ENCODE assay signal across 19 cellular contexts in genomic region chr7:108138911-108139310, GRCh38. TPM values are rescaled to one million over a fixed set of nuclear protein-coding genes. Genes with fewer than 3 reads are reported as not detected.
"Had no signal": no experiment of that assay in that cellular context is flagged by ENCODE, and none has a peak within 500 bp of the region (broad histone marks: within the 10 kb centered on the region; RNA-seq: fewer than 3 reads in every experiment).

No MANE protein-coding gene starts in this region.

- H3K4me3 ChIP-seq: dorsolateral prefrontal cortex, lower lobe of right lung, right atrium auricular region, tibial nerve, vagina had no signal

- H3K36me3 ChIP-seq: brain microvascular endothelial cell, lower lobe of right lung, right atrium auricular region, tibial nerve, vagina had no signal

- H3K4me3 Mint-ChIP-seq: activated CD4-positive, alpha-beta T cell treated with anti-CD3 and anti-CD28 coated beads, Interleukin-2, amount 10 ng/mL, durations not matched to agents 7 days and 5 days; naive thymus-derived CD4-positive, alpha-beta T cell; stimulated activated memory B cell treated with anti-CD40 and anti-IgM and Interleukin-4, amounts not matched to agents 10 μg/mL and 1 μg/mL and 100 μg/mL, for 72 hours; T-helper 1 cell treated with Interleukin-12 subunit alpha and Interleukin-12 subunit beta and Interleukin-4 antibody, amounts not matched to agents 30 μg/mL and 1 μg/mL, for 36 hours; WTC11 had no signal

- DNase-seq: activated CD4-positive, alpha-beta T cell treated with anti-CD3 and anti-CD28 coated beads, Interleukin-2, amount 10 ng/mL, durations not matched to agents 7 days and 5 days; activated CD8-positive, alpha-beta memory T cell treated with anti-CD3 and anti-CD28 coated beads for 24 hours; activated naive CD4-positive, alpha-beta T cell treated with anti-CD3 and anti-CD28 coated beads, Interleukin-2, amount 50 U/mL, for 16 hours; brain microvascular endothelial cell; cerebellar nuclear complex; dorsolateral prefrontal cortex; hypothalamus; lower lobe of right lung; midbrain; naive thymus-derived CD4-positive, alpha-beta T cell; small intestine had no signal

- H3K27me3 ChIP-seq: brain microvascular endothelial cell, dorsolateral prefrontal cortex, right atrium auricular region, tibial nerve, vagina had no signal

- H3K36me3 Mint-ChIP-seq: stimulated activated memory B cell treated with anti-CD40 and anti-IgM and Interleukin-4, amounts not matched to agents 10 μg/mL and 1 μg/mL and 100 μg/mL, for 72 hours had no signal

- H3K9me3 ChIP-seq: lower lobe of right lung, right atrium auricular region, tibial nerve, vagina had no signal

- ATAC-seq: esophagus mucosa; lower lobe of right lung; naive thymus-derived CD4-positive, alpha-beta T cell; stimulated activated memory B cell treated with anti-CD40 and anti-IgM and Interleukin-4, amounts not matched to agents 10 μg/mL and 1 μg/mL and 100 μg/mL, for 72 hours; WTC11 had no signal

- H3K27ac ChIP-seq: brain microvascular endothelial cell, dorsolateral prefrontal cortex, lower lobe of right lung, right atrium auricular region, tibial nerve, vagina had no signal

- H3K27ac Mint-ChIP-seq: activated CD4-positive, alpha-beta T cell treated with anti-CD3 and anti-CD28 coated beads, Interleukin-2, amount 10 ng/mL, durations not matched to agents 7 days and 5 days; activated T-helper 2 cell treated with anti-CD3 and anti-CD28 coated beads, Interferon-gamma antibody, Interleukin-2, Interleukin-4, amounts not matched to agents 10 μg/mL and 5 μg/mL and 100 μg/mL, durations not matched to agents 14 hours and 24 hours and 36 hours; naive thymus-derived CD4-positive, alpha-beta T cell; T-helper 1 cell treated with Interleukin-12 subunit alpha and Interleukin-12 subunit beta and Interleukin-4 antibody, amounts not matched to agents 30 μg/mL and 1 μg/mL, for 36 hours; WTC11 had no signal

- H3K27me3 Mint-ChIP-seq: stimulated activated memory B cell treated with anti-CD40 and anti-IgM and Interleukin-4, amounts not matched to agents 10 μg/mL and 1 μg/mL and 100 μg/mL, for 72 hours had no signal

- H3K4me1 ChIP-seq: lower lobe of right lung, right atrium auricular region, tibial nerve, vagina had no signal

- H3K4me1 Mint-ChIP-seq: WTC11 had no signal

- H3K9me3 Mint-ChIP-seq: stimulated activated memory B cell treated with anti-CD40 and anti-IgM and Interleukin-4, amounts not matched to agents 10 μg/mL and 1 μg/mL and 100 μg/mL, for 72 hours; T-helper 1 cell treated with Interleukin-12 subunit alpha and Interleukin-12 subunit beta and Interleukin-4 antibody, amounts not matched to agents 30 μg/mL and 1 μg/mL, for 36 hours had no signal

RNA-seq across cellular contexts. Expression of gene LAMB4, which starts 8.8 kb away (rescaled TPM):
- total RNA-seq: activated CD4-positive, alpha-beta T cell treated with anti-CD3 and anti-CD28 coated beads, Interleukin-2, amount 10 ng/mL, durations not matched to agents 7 days and 5 days; activated T-helper 2 cell treated with anti-CD3 and anti-CD28 coated beads, Interferon-gamma antibody, Interleukin-2, Interleukin-4, amounts not matched to agents 10 μg/mL and 5 μg/mL and 100 μg/mL, durations not matched to agents 14 hours and 24 hours and 36 hours; lower lobe of right lung; right atrium auricular region; WTC11 had no signal
